8 cellular contexts compared by ENCODE assay signal in the genomic region with DNA sequence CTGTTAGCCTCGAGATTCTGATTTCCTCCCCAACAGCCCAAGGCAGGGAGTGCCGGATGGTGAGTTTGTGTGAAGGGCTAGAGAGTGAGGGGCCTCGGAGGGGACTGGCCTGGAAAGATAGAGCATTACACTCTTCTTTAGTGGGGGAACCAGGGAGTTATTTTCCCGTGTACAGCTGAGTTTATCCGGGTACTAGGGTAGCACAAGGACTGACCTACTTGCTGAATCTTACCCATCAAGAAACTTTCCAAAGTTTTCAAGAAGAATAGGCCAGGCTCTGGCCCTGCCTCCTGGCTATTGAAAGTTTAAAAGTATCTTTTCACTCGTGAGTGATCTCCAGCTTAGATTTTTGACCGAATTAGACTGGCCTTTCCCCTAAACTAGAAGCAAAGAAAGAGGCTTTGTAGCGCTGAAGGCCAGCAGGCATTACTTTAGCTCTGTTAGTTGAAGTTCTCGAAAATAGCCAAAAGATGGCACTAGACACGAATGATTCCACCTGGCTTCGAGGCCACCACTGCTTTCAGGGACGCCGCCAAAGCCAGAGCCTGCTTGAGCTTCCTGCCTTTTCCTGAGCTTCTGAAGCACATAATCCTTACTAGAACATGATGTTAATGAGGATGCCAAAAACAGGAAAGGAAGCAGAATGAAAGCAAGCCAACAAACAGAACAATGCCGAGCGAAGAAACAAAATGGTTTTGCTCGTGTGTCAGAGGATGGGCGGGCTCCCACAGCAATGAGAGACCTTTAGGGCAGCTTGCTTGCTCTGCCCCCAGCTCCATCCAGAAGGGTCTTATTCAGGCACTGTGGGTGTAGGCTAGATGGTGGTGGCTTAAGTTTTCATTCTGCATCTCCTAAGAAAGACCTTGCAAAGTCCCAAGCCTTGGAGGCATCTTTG. TPM values are rescaled to one million over a fixed set of nuclear protein-coding genes. Genes with fewer than 3 reads are reported as not detected.
A peak's percentile ranks its signal among the peaks of the same experiment; 100 is the strongest.
DNase-seq lines count a peak whose midpoint lies in the region; ATAC-seq and TF ChIP-seq lines count a peak whose summit lies in the region.

No MANE protein-coding gene starts in this region.

- H3K27ac ChIP-seq in gastrocnemius medialis, result no peak overlapping the region
- no peak overlapping the region for H3K27ac ChIP-seq in effector memory CD4-positive, alpha-beta T cell (ENCODE audit: insufficient read depth, low read length, poor library complexity, severe bottlenecking)

- intact Hi-C loops in left ventricle myocardium superior (cut with micrococcal nuclease), result no loop called here
- intact Hi-C loops in gastrocnemius medialis (cut with DNase I; ENCODE audit: low total_unique reads), result loop anchor here (10.0 kb wide), 1 partner anchor 164 kb away; no protein-coding TSS in a partner anchor

- in situ Hi-C loops in gastrocnemius medialis (cut with MboI; ENCODE audit: low sequenced_read_pairs in 4 of 4), result no loop called here

- no peaks in the 10 kb centered on the region for H3K27me3 ChIP-seq in gastrocnemius medialis
- H3K27me3 ChIP-seq in effector memory CD4-positive, alpha-beta T cell (replicated peaks; ENCODE audit: control insufficient read depth, insufficient read depth, low read length, poor library complexity, severe bottlenecking), result no peaks in the 10 kb centered on the region

- peak; percentile 90 for ATAC-seq in GM18909 (IDR thresholded peaks at IDR 0.05; ENCODE audit: poor library complexity, unreplicated experiment)
- peak; percentile 92 for ATAC-seq in HG03342 (IDR thresholded peaks at IDR 0.05; ENCODE audit: unreplicated experiment)
- ATAC-seq in left ventricle myocardium superior, result peak; percentile 92
- peak; percentile 74 to 80 for ATAC-seq in gastrocnemius medialis

- H3K4me3 ChIP-seq in gastrocnemius medialis, result no peak overlapping the region
- no peak overlapping the region for H3K4me3 ChIP-seq in effector memory CD4-positive, alpha-beta T cell (ENCODE audit: insufficient read depth, low read depth, low read length, poor library complexity, severe bottlenecking)

- H3K4me1 ChIP-seq in gastrocnemius medialis, result peaks cover 6 to 10% of the 10 kb centered on the region in 2 donors
- no peaks in the 10 kb centered on the region for H3K4me1 ChIP-seq in effector memory CD4-positive, alpha-beta T cell (ENCODE audit: control insufficient read depth, insufficient read depth, low read length, poor library complexity, severe bottlenecking)

- DNase-seq in D341Med (ENCODE audit: low spot score), result peak; percentile 78
- peak; percentile 85 for DNase-seq in NCI-H2196 (lab: John Stamatoyannopoulos, UW; ENCODE audit: unreplicated experiment)
- peak; percentile 43 for DNase-seq in amniotic epithelial cell (ENCODE audit: low read depth)
- DNase-seq in left ventricle myocardium superior, result peak; percentile 76
- peak; percentile 15 to 28 for DNase-seq in gastrocnemius medialis
- no peak for DNase-seq in effector memory CD4-positive, alpha-beta T cell

- peak in 4 of 5 experiments; percentile 14 to 61 (median 48) for TF ChIP-seq CTCF in gastrocnemius medialis (IDR thresholded peaks at IDR 0.05 in 4 of 5, conservative IDR thresholded peaks at IDR 0.05 in 1 of 5)

- H3K36me3 ChIP-seq in gastrocnemius medialis, result no peaks in the 10 kb centered on the region
- H3K36me3 ChIP-seq in effector memory CD4-positive, alpha-beta T cell (ENCODE audit: control insufficient read depth, insufficient read depth, low read length), result no peaks in the 10 kb centered on the region

- H3K9me3 ChIP-seq in gastrocnemius medialis, result no peaks in the 10 kb centered on the region
- H3K9me3 ChIP-seq in effector memory CD4-positive, alpha-beta T cell (ENCODE audit: control insufficient read depth, low read length), result no peaks in the 10 kb centered on the region

- no peak for TF ChIP-seq POLR2A in gastrocnemius medialis (IDR thresholded peaks at IDR 0.05)

RNA-seq across cellular contexts. Expression of a gene that starts 55.8 kb away (rescaled TPM):
- total RNA-seq in left ventricle myocardium superior, result 38.1 TPM
- 10 to 100 TPM; 31.8 to 49.3 (median 41.2) TPM for total RNA-seq in gastrocnemius medialis

Comparison
In these comparisons a context has a peak if more than half of its experiments do, and no peak if none do; other contexts are left out.
1. DNase-seq: peak in D341Med (single experiment), NCI-H2196 (single experiment), amniotic epithelial cell (single experiment), left ventricle myocardium superior (single experiment) and gastrocnemius medialis (2 of 2); none in effector memory CD4-positive, alpha-beta T cell (0 of 3).
2. Peak in every context shown above with its lines, with median percentiles within 50 percentile points of each other: ATAC-seq.